Comparison of ENCODE assay signal across 8 cellular contexts in the genomic region with DNA sequence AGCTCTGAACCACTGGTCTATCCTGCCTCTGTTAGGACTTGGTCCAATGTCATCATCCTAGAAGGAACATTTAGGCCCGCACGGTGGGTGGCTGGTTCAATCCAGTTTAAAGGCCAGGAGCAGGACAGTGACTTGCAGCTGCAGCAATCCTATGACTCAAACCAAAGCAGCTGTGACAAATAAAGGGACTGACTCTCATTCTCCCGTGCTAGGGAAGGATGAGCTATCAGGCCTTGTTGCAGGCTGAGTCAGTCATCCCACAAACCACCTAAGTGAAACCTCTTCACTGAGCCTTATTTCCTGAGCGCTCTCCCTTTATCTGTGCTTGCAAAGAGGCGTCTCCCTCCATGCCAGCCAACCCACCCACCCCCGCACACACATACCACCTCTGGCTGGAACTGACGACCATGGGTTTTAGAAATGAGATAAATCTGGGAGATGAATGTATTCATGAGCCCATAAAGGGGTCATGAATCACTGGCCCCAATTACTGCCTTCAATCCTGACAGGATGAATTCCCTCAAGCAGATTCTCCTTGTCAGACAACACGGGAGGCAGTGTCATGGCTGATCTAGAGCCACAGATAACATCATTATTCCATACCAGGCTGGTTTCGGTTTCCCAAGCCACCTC.
A peak's percentile ranks its signal among the peaks of the same experiment; 100 is the strongest.
DNase-seq lines count a peak whose midpoint lies in the region; ATAC-seq and TF ChIP-seq lines count a peak whose summit lies in the region.

No MANE protein-coding gene starts in this region.

- ATAC-seq in HG02852 (IDR thresholded peaks at IDR 0.05; ENCODE audit: unreplicated experiment) = peak; percentile 79
- peak; percentile 92 for ATAC-seq in activated naive CD4-positive, alpha-beta T cell treated with anti-CD3 and anti-CD28 coated beads, Interleukin-2, amount 50 U/mL, for 72 hours
- peak; percentile 31 for ATAC-seq in mucosa of descending colon
- ATAC-seq in right cardiac atrium = no peak

- H3K27ac ChIP-seq in ascending aorta = no peak overlapping the region
- H3K27ac ChIP-seq in right cardiac atrium (ENCODE audit: low read length) = no peak overlapping the region

- WGBS in right cardiac atrium = 47% methylated on average over 9 of the region's 9 CpGs

- in situ Hi-C loops in GM13976 (cut with MboI; ENCODE audit: low sequenced_read_pairs, unreplicated experiment) = no loop called here

- H3K36me3 Mint-ChIP-seq in activated naive CD4-positive, alpha-beta T cell treated with anti-CD3 and anti-CD28 coated beads, Interleukin-2, amount 50 U/mL, for 72 hours = no peaks in the 10 kb centered on the region

- H3K4me1 ChIP-seq in mucosa of descending colon (ENCODE audit: low read depth) (no peaks in the 10 kb centered on the region), ascending aorta (no peaks in the 10 kb centered on the region), right cardiac atrium (ENCODE audit: control insufficient read depth, insufficient read depth, low read length) (peaks cover 5% of the 10 kb centered on the region)

- no peaks in the 10 kb centered on the region for H3K36me3 ChIP-seq in mucosa of descending colon (ENCODE audit: low read depth)
- H3K36me3 ChIP-seq in ascending aorta = no peaks in the 10 kb centered on the region

- TF ChIP-seq CTCF in mucosa of descending colon (IDR thresholded peaks at IDR 0.05) (no peak), ascending aorta (IDR thresholded peaks at IDR 0.05) (no peak), GM13976 (IDR thresholded peaks at IDR 0.05; ENCODE audit: borderline replicate concordance, control extremely low read depth, extremely low read depth, insufficient read depth, missing control alignments) (no peak)

- peak overlapping the region; percentile 10 to 41 for H3K27ac Mint-ChIP-seq in activated naive CD4-positive, alpha-beta T cell treated with anti-CD3 and anti-CD28 coated beads, Interleukin-2, amount 50 U/mL, for 72 hours

- H3K4me3 ChIP-seq in mucosa of descending colon (no peak overlapping the region), ascending aorta (no peak overlapping the region), right cardiac atrium (ENCODE audit: low read length) (no peak overlapping the region)

- intact Hi-C loops in mucosa of descending colon (cut with DNase I, micrococcal nuclease) (no loop called here), ascending aorta (cut with DNase I) (no loop called here), right cardiac atrium (cut with DNase I) (no loop called here)

- DNase-seq in Ammon's horn (ENCODE audit: low spot score) (peak; percentile 31), mucosa of descending colon (no peak), ascending aorta (ENCODE audit: low spot score in 2 of 2) (no peak), NK-92 (lab: John Stamatoyannopoulos, UW; ENCODE audit: unreplicated experiment) (no peak), GM13976 (ENCODE audit: low spot score) (no peak), right cardiac atrium (no peak)
- peak; percentile 63 to 75 for DNase-seq in activated naive CD4-positive, alpha-beta T cell treated with anti-CD3 and anti-CD28 coated beads, Interleukin-2, amount 50 U/mL, for 72 hours (ENCODE audit: low spot score in 2 of 2)

- H3K9me3 Mint-ChIP-seq in activated naive CD4-positive, alpha-beta T cell treated with anti-CD3 and anti-CD28 coated beads, Interleukin-2, amount 50 U/mL, for 72 hours = no peaks in the 10 kb centered on the region

- no peaks in the 10 kb centered on the region for H3K9me3 ChIP-seq in mucosa of descending colon
- no peaks in the 10 kb centered on the region for H3K9me3 ChIP-seq in ascending aorta
- H3K9me3 ChIP-seq in right cardiac atrium (ENCODE audit: control insufficient read depth, low read length) = no peaks in the 10 kb centered on the region

- no peaks in the 10 kb centered on the region for H3K27me3 ChIP-seq in ascending aorta
- H3K27me3 ChIP-seq in right cardiac atrium (ENCODE audit: control insufficient read depth, insufficient read depth) = no peaks in the 10 kb centered on the region

Comparison
In these comparisons a context has a peak if more than half of its experiments do, and no peak if none do; other contexts are left out.
1. DNase-seq: peak in Ammon's horn (single experiment) and activated naive CD4-positive, alpha-beta T cell treated with anti-CD3 and anti-CD28 coated beads, Interleukin-2, amount 50 U/mL, for 72 hours (2 of 2); none in mucosa of descending colon (0 of 3), ascending aorta (0 of 2), NK-92 (single experiment), GM13976 (single experiment) and right cardiac atrium (0 of 3).
2. ATAC-seq: peak in HG02852 (single experiment), activated naive CD4-positive, alpha-beta T cell treated with anti-CD3 and anti-CD28 coated beads, Interleukin-2, amount 50 U/mL, for 72 hours (2 of 2) and mucosa of descending colon (single experiment); none in right cardiac atrium (0 of 2).